In the genomic region with DNA sequence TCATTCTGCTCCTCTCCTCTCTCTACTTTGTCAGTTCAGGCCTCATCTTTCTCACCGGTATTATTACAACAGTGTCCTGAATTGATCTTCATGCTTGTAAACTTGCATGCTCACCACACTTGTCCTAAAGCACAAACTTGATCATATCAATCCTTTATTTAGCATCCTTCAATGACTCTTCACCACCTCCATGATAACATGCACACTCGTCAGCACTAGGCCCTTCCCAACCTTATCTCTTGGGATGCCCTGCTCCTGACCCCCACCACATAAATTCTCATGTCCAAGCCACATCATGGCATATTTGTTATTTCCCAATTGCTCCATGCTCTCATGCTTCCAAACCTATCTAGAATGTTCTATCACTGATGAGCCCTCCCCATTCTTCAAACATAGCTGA, we compare ENCODE assay signal across 27 cellular contexts.
"Had no signal": no experiment of that assay in that cellular context is flagged by ENCODE, and none has a peak within 500 bp of the region (broad histone marks: within the 10 kb centered on the region; RNA-seq: fewer than 3 reads in every experiment).

No MANE protein-coding gene starts in this region.

- H3K27me3 Mint-ChIP-seq: activated naive CD8-positive, alpha-beta T cell; central memory CD8-positive, alpha-beta T cell had no signal

- H3K36me3 ChIP-seq: brain microvascular endothelial cell, esophagus squamous epithelium, left lung, thoracic aorta had no signal

- H3K27ac Mint-ChIP-seq: activated naive CD8-positive, alpha-beta T cell had no signal

- H3K9me3 Mint-ChIP-seq: central memory CD8-positive, alpha-beta T cell had no signal

- H3K27ac ChIP-seq: brain microvascular endothelial cell, epithelial cell of prostate, esophagus squamous epithelium, left lung, parathyroid adenoma, psoas muscle, thoracic aorta, VCaP had no signal

- FAIRE-seq: colon, islet of Langerhans, urothelium cell line had no signal

- H3K27me3 ChIP-seq: brain microvascular endothelial cell, esophagus squamous epithelium, left lung had no signal

- H3K4me1 Mint-ChIP-seq: central memory CD8-positive, alpha-beta T cell had no signal

- H3K9me3 ChIP-seq: esophagus squamous epithelium, left lung, psoas muscle, thoracic aorta had no signal

- H3K4me1 ChIP-seq: esophagus squamous epithelium, left lung, parathyroid adenoma had no signal

- H3K36me3 Mint-ChIP-seq: activated naive CD8-positive, alpha-beta T cell had no signal

- ATAC-seq: activated CD4-positive, CD25-positive, alpha-beta regulatory T cell treated with anti-CD3 and anti-CD28 coated beads, Interleukin-2, amount 50 U/mL, for 24 hours; left lung; psoas muscle had no signal

- H3K4me3 ChIP-seq: esophagus squamous epithelium, left lung, psoas muscle, thoracic aorta had no signal

- DNase-seq: activated CD4-positive, alpha-beta T cell treated with anti-CD3 and anti-CD28 coated beads for 48 hours; activated CD4-positive, alpha-beta T cell treated with anti-CD3 and anti-CD28 coated beads, Interleukin-2, amount 50 U/mL, for 48 hours; activated CD8-positive, alpha-beta memory T cell treated with anti-CD3 and anti-CD28 coated beads for 24 hours; activated effector memory CD4-positive, alpha-beta T cell treated with Interleukin-2 at 50 U/mL for 16 hours; activated naive CD4-positive, alpha-beta T cell treated with Interleukin-2 at 50 U/mL for 16 hours; aorta; brain microvascular endothelial cell; dermis blood vessel endothelial cell; effector CD4-positive, alpha-beta T cell; esophagus squamous epithelium; foreskin melanocyte; left lung; nucleus accumbens; psoas muscle; stimulated activated CD4-positive, alpha-beta T cell treated with anti-CD3 and anti-CD28 coated beads, Interleukin-2, amount 100 ng/mL, for 48 hours; stimulated activated naive CD4-positive, alpha-beta T cell treated with Interleukin-2 at 50 U/mL for 16 hours; trophoblast cell had no signal

- H3K4me3 Mint-ChIP-seq: activated naive CD8-positive, alpha-beta T cell; central memory CD8-positive, alpha-beta T cell had no signal
